Comparison of ENCODE assay signal across 8 cellular contexts in the genomic region with DNA sequence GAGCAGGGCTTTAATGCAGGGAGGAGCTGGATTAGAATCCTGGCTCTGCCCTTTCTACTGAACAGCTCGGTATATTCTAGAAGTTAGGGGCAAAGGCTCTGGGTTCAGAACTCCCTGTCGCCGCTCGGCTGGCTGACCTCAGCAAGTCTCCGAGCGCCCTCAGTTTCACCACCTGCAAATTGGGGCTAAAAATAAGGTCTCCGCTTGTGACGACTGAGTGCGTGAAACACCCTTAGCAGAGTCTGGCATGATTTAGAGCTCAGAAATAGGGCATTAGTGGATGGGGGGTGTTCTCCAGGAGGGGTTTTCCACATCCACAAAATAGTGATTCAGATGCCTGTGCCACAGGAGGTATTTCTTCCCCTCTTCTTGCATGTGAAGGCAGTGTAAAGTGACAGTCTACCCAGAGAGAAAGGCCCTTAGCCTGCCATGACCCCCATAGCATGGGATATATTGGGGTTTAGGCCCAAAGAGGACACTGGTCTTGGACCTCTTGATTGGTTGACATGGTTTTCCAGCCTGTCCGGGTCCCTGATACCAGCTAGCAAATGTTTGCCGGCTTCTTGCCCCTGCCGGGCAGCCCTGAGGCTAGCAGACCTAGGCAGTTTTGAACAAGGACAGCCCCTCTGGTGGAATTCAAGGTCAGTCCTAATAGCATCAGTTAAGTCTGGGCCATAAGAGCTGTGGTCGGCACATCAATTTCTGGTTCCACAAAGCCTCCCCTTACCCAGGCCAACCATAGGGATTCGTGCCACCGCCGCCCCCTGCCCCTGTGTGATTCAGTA. TPM values are rescaled to one million over a fixed set of nuclear protein-coding genes. Genes with fewer than 3 reads are reported as not detected.
DNase-seq lines count a peak whose midpoint lies in the region; ATAC-seq, FAIRE-seq and TF ChIP-seq lines count a peak whose summit lies in the region.

No MANE protein-coding gene starts in this region.

- 72 to 79% (median 76%) methylated on average over 14 to 16 of the region's 16 CpGs for WGBS in heart left ventricle, 4 donors
- 83% methylated on average over 16 of the region's 16 CpGs for WGBS in K562 (ENCODE audit: insufficient coverage, low coverage, missing lambda C conversion rate)
- 83% methylated on average over 13 of the region's 16 CpGs for WGBS in mesenchymal stem cell

- H2BK15ac ChIP-seq in mesenchymal stem cell (ENCODE audit: low read depth, poor library complexity, severe bottlenecking) = no peak overlapping the region

- no peak overlapping the region for H4K8ac ChIP-seq in mesenchymal stem cell (ENCODE audit: low read length)

- H3K79me1 ChIP-seq in mesenchymal stem cell (replicated peaks; ENCODE audit: low read length, poor library complexity, severe bottlenecking) = peaks cover 1% of the 10 kb centered on the region

- no peak overlapping the region for H3K18ac ChIP-seq in mesenchymal stem cell (ENCODE audit: low read depth in 1 of 2, low read length in 2 of 2)

- in situ Hi-C loops in K562 (cut with MboI) = no loop called here

- H3K23ac ChIP-seq in mesenchymal stem cell (ENCODE audit: low read length in 2 of 2) = no peak overlapping the region

- peak overlapping the region; percentile 12 for H4K91ac ChIP-seq in mesenchymal stem cell (ENCODE audit: low read length)

- TF ChIP-seq EP300 in K562 (IDR thresholded peaks at IDR 0.05; ENCODE audit: low read length) = no peak

- peak overlapping the region; percentile 64 to 93; a peak in 3 of 4 replicates for H3K9ac ChIP-seq in K562 (ENCODE audit: insufficient read depth in 1 of 2, low read depth in 2 of 2, low read length in 2 of 2)
- H3K9ac ChIP-seq in mesenchymal stem cell (ENCODE audit: low read length) = peak overlapping the region; percentile 93

- no peak overlapping the region for H3K14ac ChIP-seq in mesenchymal stem cell (ENCODE audit: low read length in 2 of 2)

- BruUV-seq in K562 (replicated peaks; lab: Mats Ljungman, UMichigan) = TSS peak; percentile 48

- no peak for FAIRE-seq in K562 (lab: Jason Lieb, UNC)

- intact Hi-C loops in heart left ventricle (cut with DNase I) (loop anchor here in 4 of 10 donors (2.0 to 10.0 kb wide), 5 partner anchors 33 to 121 kb away; partner anchors contain the start of gene DUSP1 (in 2 of the 4)), Right ventricle myocardium superior (cut with DNase I) (loop anchor here (10.0 kb wide), 2 partner anchors 121 to 291 kb away; no protein-coding TSS in a partner anchor), K562 (cut with micrococcal nuclease) (no loop called here), vagina (cut with DNase I) (no loop called here)

- no peak for TF ChIP-seq RAD21 in K562 (CRISPR knock-in tag; conservative IDR thresholded peaks at IDR 0.05 in 1 of 2, IDR thresholded peaks at IDR 0.05 in 1 of 2)

- no peaks in the 10 kb centered on the region for H3K9me1 ChIP-seq in K562 (ENCODE audit: control insufficient read depth, insufficient read depth, low read length)

- H3K36me3 ChIP-seq in heart left ventricle = peaks cover 0 to 4% (median 0%) of the 10 kb centered on the region in 9 donors
- peaks cover 7% of the 10 kb centered on the region; the same call in 2 of the 3 replicates for H3K36me3 ChIP-seq in K562 (ENCODE audit: control insufficient read depth, insufficient read depth, low read length)
- peaks cover 17 to 18% of the 10 kb centered on the region in 2 experiments for H3K36me3 ChIP-seq in mesenchymal stem cell (ENCODE audit: control insufficient read depth in 1 of 2, insufficient read depth in 2 of 2, low read depth in 1 of 2, low read length in 2 of 2)
- H3K36me3 ChIP-seq in vagina = no peaks in the 10 kb centered on the region

- H3K9me3 ChIP-seq in heart left ventricle (no peaks in the 10 kb centered on the region), K562 (replicated peaks; ENCODE audit: control insufficient read depth, insufficient read depth, low read depth, low read length) (no peaks in the 10 kb centered on the region), mesenchymal stem cell (ENCODE audit: control insufficient read depth, low read length) (no peaks in the 10 kb centered on the region), vagina (no peaks in the 10 kb centered on the region)

- DNase-seq in heart left ventricle = no peak
- no peak for DNase-seq in Right ventricle myocardium superior
- no peak for DNase-seq in K562 (ENCODE audit: extremely low read depth in 1 of 4, low spot score in 3 of 4)
- DNase-seq in mesenchymal stem cell = peak; percentile 50
- DNase-seq in vagina (ENCODE audit: extremely low spot score in 2 of 2) = no peak
- DNase-seq in NCI-H1105 (lab: John Stamatoyannopoulos, UW) = no peak
- DNase-seq in effector CD4-positive, alpha-beta T cell = no peak

- ATAC-seq in heart left ventricle = no peak
- ATAC-seq in Right ventricle myocardium superior (ENCODE audit: poor library complexity) = no peak
- no peak for ATAC-seq in K562
- ATAC-seq in HG03565 (IDR thresholded peaks at IDR 0.05; ENCODE audit: unreplicated experiment) = no peak

- no peak for TF ChIP-seq CTCF in heart left ventricle (IDR thresholded peaks at IDR 0.05)
- TF ChIP-seq CTCF in K562 (IDR thresholded peaks at IDR 0.05 in 2 of 3, conservative IDR thresholded peaks at IDR 0.05 in 1 of 3; ENCODE audit: insufficient read depth in 2 of 3, low read depth in 1 of 3, low read length in 3 of 3) = no peak
- no peak for TF ChIP-seq CTCF in vagina (IDR thresholded peaks at IDR 0.05)

- H4K20me1 ChIP-seq in K562 (replicated peaks; ENCODE audit: control insufficient read depth, insufficient read depth, low read length) = no peaks in the 10 kb centered on the region

- H3K27me3 ChIP-seq in heart left ventricle = no peaks in the 10 kb centered on the region
- no peaks in the 10 kb centered on the region for H3K27me3 ChIP-seq in K562 (ENCODE audit: control insufficient read depth in 2 of 2, insufficient read depth in 2 of 2, low read length in 2 of 2)
- H3K27me3 ChIP-seq in mesenchymal stem cell (ENCODE audit: control insufficient read depth in 1 of 2, insufficient read depth in 1 of 2, low read length in 2 of 2) = no peaks in the 10 kb centered on the region
- no peaks in the 10 kb centered on the region for H3K27me3 ChIP-seq in vagina

- H2BK12ac ChIP-seq in mesenchymal stem cell (ENCODE audit: low read length in 2 of 2) = no peak overlapping the region

- H2BK5ac ChIP-seq in mesenchymal stem cell (ENCODE audit: low read depth, low read length, poor library complexity, severe bottlenecking) = no peak overlapping the region

- CTCF ChIA-PET in K562 (lab: Yijun Ruan, JAX; ENCODE audit: low intra/inter-chr PET ratio) = no interaction called here

- H3K27ac ChIP-seq in heart left ventricle (peak overlapping the region in 11 of 12 donors; percentile 77 to 91 (median 84)), K562 (ENCODE audit: extremely low read depth, low read depth, low read length) (no peak overlapping the region), mesenchymal stem cell (ENCODE audit: low read length, poor library complexity, severe bottlenecking) (peak overlapping the region; percentile 18), vagina (peak overlapping the region; percentile 91)

- H2AFZ ChIP-seq in K562 (ENCODE audit: low read depth, low read length) = no peak overlapping the region
- no peak overlapping the region for H2AFZ ChIP-seq in mesenchymal stem cell (ENCODE audit: low read depth, low read length)

- TF ChIP-seq POLR2A in heart left ventricle (IDR thresholded peaks at IDR 0.05) (no peak), K562 (conservative IDR thresholded peaks at IDR 0.05) (no peak), vagina (IDR thresholded peaks at IDR 0.05) (no peak)

- no peak overlapping the region for H3K4ac ChIP-seq in mesenchymal stem cell (ENCODE audit: low read depth in 1 of 2, low read length in 2 of 2)

- H2BK120ac ChIP-seq in mesenchymal stem cell (ENCODE audit: low read depth, low read length) = no peak overlapping the region

- POLR2A ChIA-PET in K562 (lab: Yijun Ruan, JAX) = interaction anchor here (1.3 to 3.3 kb wide), 2 partner anchors 9 to 66 kb away, joined by 4 to 17 read pairs; no protein-coding TSS in a partner anchor

- H3K4me2 ChIP-seq in K562 (ENCODE audit: insufficient read depth, low read length) (peak overlapping the region; percentile 85), mesenchymal stem cell (ENCODE audit: low read length, poor library complexity, severe bottlenecking) (peak overlapping the region; percentile 82)

- H3K4me3 ChIP-seq in heart left ventricle (peak overlapping the region; percentile 74 to 97 (median 85)), K562 (peak overlapping the region; percentile 71), mesenchymal stem cell (ENCODE audit: insufficient read depth in 1 of 2, low read depth in 1 of 2, low read length in 2 of 2) (peak overlapping the region; percentile 83 to 92), vagina (peak overlapping the region; percentile 89 to 95)

- H3K4me1 ChIP-seq in heart left ventricle (peaks cover 3 to 66% (median 33%) of the 10 kb centered on the region in 12 donors), K562 (replicated peaks in 1 of 2; ENCODE audit: control insufficient read depth in 2 of 2, insufficient read depth in 2 of 2, low read length in 2 of 2) (peaks cover 11 to 35% of the 10 kb centered on the region in 2 experiments), mesenchymal stem cell (ENCODE audit: control insufficient read depth, insufficient read depth, low read depth, low read length) (peaks cover 28% of the 10 kb centered on the region), vagina (peaks cover 54% of the 10 kb centered on the region)

- H3K79me2 ChIP-seq in K562 (ENCODE audit: control insufficient read depth, insufficient read depth, low read length) = peaks cover 17% of the 10 kb centered on the region

- H2AK5ac ChIP-seq in mesenchymal stem cell (ENCODE audit: low read length, severe bottlenecking) = no peak overlapping the region

RNA-seq across cellular contexts. Expression of gene ERGIC1, which starts 1.4 kb away (rescaled TPM):
- 100 to 1,000 TPM in 1 of 9 donors, 10 to 100 TPM in 8; 67.0 to 109 (median 84.9) TPM for total RNA-seq in heart left ventricle
- 100 to 1,000 TPM in 1 of 2 donors, 10 to 100 TPM in 1; 66.6 to 115 TPM for polyA plus RNA-seq in heart left ventricle
- total RNA-seq in Right ventricle myocardium superior = 75.5 TPM
- 94.3 and 160 TPM in 2 replicates for total RNA-seq in K562 (2011; cell fraction: chromatin; rRNA removed; ENCODE audit: low replicate concordance)
- 81.7 and 85.4 TPM in 2 replicates for total RNA-seq in K562 (2011; cell fraction: nucleolus; rRNA removed)
- total RNA-seq in K562 (2011; cell fraction: nucleoplasm; rRNA removed) = 98.5 and 147 TPM in 2 replicates
- total RNA-seq in K562 (2014; rRNA removed) = 20.9 and 38.1 TPM in 2 replicates
- total RNA-seq in K562 (2014; rRNA removed; fragmentation: Illumina TruSeq; extraction: Trizol) = 33.5 and 38.8 TPM in 2 replicates
- 41.9 and 42.5 TPM in 2 replicates for total RNA-seq in K562 (2015; rRNA removed; fragmentation: Illumina TruSeq; extraction: Trizol)
- 48.0 and 51.3 TPM in 2 replicates for total RNA-seq in K562 (2021)
- polyA plus RNA-seq in K562 (2011; rRNA removed) = 36.4 and 39.2 TPM in 2 replicates
- 59.9 and 75.2 TPM in 2 replicates for polyA plus RNA-seq in K562 (2011; cell fraction: cytosol; rRNA removed)
- 37.4 and 51.3 TPM in 2 replicates for polyA plus RNA-seq in K562 (2011; cell fraction: nucleus; rRNA removed)
- 49.8 and 50.4 TPM in 2 replicates for polyA plus RNA-seq in K562 (2012)
- polyA plus RNA-seq in K562 (2014; fragmentation: Illumina TruSeq; extraction: Trizol) = 58.0 and 68.4 TPM in 2 replicates
- polyA plus RNA-seq in K562 (2014; fragmentation: Nextera tagmentation; extraction: Ambion mirVana) = 10 to 100 TPM in 1 of 2 experiments, 1 to 10 TPM in 1; 5.5 to 11.7 TPM
- 32.9 and 45.5 TPM in 2 replicates for polyA plus RNA-seq in K562 (2014; rRNA removed)
- 42.0 and 52.9 TPM in 2 replicates for polyA minus RNA-seq in K562 (2011; rRNA and poly(A)+ RNA removed)
- 26.8 and 27.7 TPM in 2 replicates for polyA minus RNA-seq in K562 (2011; cell fraction: cytosol; rRNA and poly(A)+ RNA removed)
- polyA minus RNA-seq in K562 (2011; cell fraction: nucleus; rRNA and poly(A)+ RNA removed) = 19.5 and 22.5 TPM in 2 replicates
- polyA plus RNA-seq in mesenchymal stem cell (2013, experiment 1 of 2) = 143 TPM
- 140 TPM for polyA plus RNA-seq in mesenchymal stem cell (2013, experiment 2 of 2)
- total RNA-seq in vagina = 97.2 TPM
